Comparison of ENCODE assay signal across 13 cellular contexts in genomic region chr14:42804146-42804545, GRCh38.
"Had no signal": no experiment of that assay in that cellular context is flagged by ENCODE, and none has a peak within 500 bp of the region (broad histone marks: within the 10 kb centered on the region; RNA-seq: fewer than 3 reads in every experiment).

No MANE protein-coding gene starts in this region.

- H3K27ac ChIP-seq: cardiac muscle cell, foreskin keratinocyte, pancreas, stomach had no signal

- H3K36me3 ChIP-seq: cardiac muscle cell, pancreas, stomach had no signal

- DNase-seq: activated CD4-positive, alpha-beta T cell treated with anti-CD3 and anti-CD28 coated beads, Interleukin-2, amount 10 ng/mL, durations not matched to agents 7 days and 5 days; activated CD8-positive, alpha-beta memory T cell treated with anti-CD3 and anti-CD28 coated beads for 24 hours; activated naive CD4-positive, alpha-beta T cell treated with anti-CD3 and anti-CD28 coated beads for 36 hours; foreskin keratinocyte; head of caudate nucleus; left colon; midbrain; pancreas; stomach had no signal

- H3K4me3 ChIP-seq: cardiac muscle cell, lung, pancreas, stomach had no signal

- H3K4me3 Mint-ChIP-seq: activated CD4-positive, alpha-beta T cell treated with anti-CD3 and anti-CD28 coated beads, Interleukin-2, amount 10 ng/mL, durations not matched to agents 7 days and 5 days; activated naive CD4-positive, alpha-beta T cell treated with anti-CD3 and anti-CD28 coated beads for 36 hours; activated T-helper 17 cell treated with anti-CD3 and anti-CD28 coated beads, Interleukin-2, amount 50 U/mL, for 72 hours; WTC11 had no signal

- H3K27me3 ChIP-seq: cardiac muscle cell, foreskin keratinocyte, pancreas, stomach had no signal

- H3K36me3 Mint-ChIP-seq: WTC11 had no signal

- H3K27ac Mint-ChIP-seq: activated CD4-positive, alpha-beta T cell treated with anti-CD3 and anti-CD28 coated beads, Interleukin-2, amount 10 ng/mL, durations not matched to agents 7 days and 5 days; activated naive CD4-positive, alpha-beta T cell treated with anti-CD3 and anti-CD28 coated beads for 36 hours; activated T-helper 17 cell treated with anti-CD3 and anti-CD28 coated beads, Interleukin-2, amount 50 U/mL, for 72 hours; WTC11 had no signal

- H3K9me3 ChIP-seq: pancreas had no signal

- H3K4me1 Mint-ChIP-seq: activated CD4-positive, alpha-beta T cell treated with anti-CD3 and anti-CD28 coated beads, Interleukin-2, amount 10 ng/mL, durations not matched to agents 7 days and 5 days; activated T-helper 17 cell treated with anti-CD3 and anti-CD28 coated beads, Interleukin-2, amount 50 U/mL, for 72 hours had no signal

- H3K27me3 Mint-ChIP-seq: activated CD4-positive, alpha-beta T cell treated with anti-CD3 and anti-CD28 coated beads, Interleukin-2, amount 10 ng/mL, durations not matched to agents 7 days and 5 days; activated T-helper 17 cell treated with anti-CD3 and anti-CD28 coated beads, Interleukin-2, amount 50 U/mL, for 72 hours had no signal

- ATAC-seq: activated T-helper 17 cell treated with anti-CD3 and anti-CD28 coated beads, Interleukin-2, amount 50 U/mL, for 72 hours; foreskin keratinocyte; left colon; pancreas; WTC11 had no signal

- H3K4me1 ChIP-seq: foreskin keratinocyte, pancreas had no signal
